9 cellular contexts compared by ENCODE assay signal in genomic region chr21:46320331-46320801, GRCh38. TPM values are rescaled to one million over a fixed set of nuclear protein-coding genes. Genes with fewer than 3 reads are reported as not detected.
A peak's percentile ranks its signal among the peaks of the same experiment; 100 is the strongest.
DNase-seq lines count a peak whose midpoint lies in the region; ATAC-seq and TF ChIP-seq lines count a peak whose summit lies in the region.
"Had no signal": no experiment of that assay in that cellular context is flagged by ENCODE, and none has a peak within 500 bp of the region (broad histone marks: within the 10 kb centered on the region; RNA-seq: fewer than 3 reads in every experiment).

No MANE protein-coding gene starts in this region.

- H3K27me3 Mint-ChIP-seq in activated CD4-positive, alpha-beta T cell treated with anti-CD3 and anti-CD28 coated beads, Interleukin-2, amount 10 ng/mL, durations not matched to agents 24 days and 14 days: no peaks in the 10 kb centered on the region
- peaks cover 3% of the 10 kb centered on the region for H3K27me3 Mint-ChIP-seq in nephron progenitor cell (ENCODE audit: low read depth, poor library complexity)

- DNase-seq in activated CD4-positive, alpha-beta T cell treated with anti-CD3 and anti-CD28 coated beads, Interleukin-2, amount 10 ng/mL, durations not matched to agents 24 days and 14 days: no peak
- DNase-seq in activated CD4-positive, alpha-beta T cell treated with anti-CD3 and anti-CD28 coated beads, Interleukin-2, amount 50 U/mL, for 48 hours: no peak
- DNase-seq in SK-N-DZ (ENCODE audit: low spot score): peak; percentile 37
- no peak for DNase-seq in nephron progenitor cell
- no peak for DNase-seq in NCI-H1436 treated with DMSO at 0.1 percent for 48 hours (lab: John Stamatoyannopoulos, UW)
- DNase-seq: esophagus squamous epithelium, left ventricle myocardium superior, NCI-H1092 had no signal

- H3K4me3 Mint-ChIP-seq in activated CD4-positive, alpha-beta T cell treated with anti-CD3 and anti-CD28 coated beads, Interleukin-2, amount 10 ng/mL, durations not matched to agents 24 days and 14 days: peak overlapping the region; percentile 63
- peak overlapping the region; percentile 72 for H3K4me3 Mint-ChIP-seq in nephron progenitor cell

- H3K27ac Mint-ChIP-seq in activated CD4-positive, alpha-beta T cell treated with anti-CD3 and anti-CD28 coated beads, Interleukin-2, amount 10 ng/mL, durations not matched to agents 24 days and 14 days: peak overlapping the region; percentile 60
- no peak overlapping the region for H3K27ac Mint-ChIP-seq in nephron progenitor cell

- intact Hi-C loops in activated CD4-positive, alpha-beta T cell treated with anti-CD3 and anti-CD28 coated beads, Interleukin-2, amount 10 ng/mL, durations not matched to agents 24 days and 14 days (cut with micrococcal nuclease): loop anchor here (5.0 kb wide), 3 partner anchors 47 to 503 kb away; no protein-coding TSS in a partner anchor

- H3K36me3 Mint-ChIP-seq in activated CD4-positive, alpha-beta T cell treated with anti-CD3 and anti-CD28 coated beads, Interleukin-2, amount 10 ng/mL, durations not matched to agents 24 days and 14 days (ENCODE audit: low read depth): peaks cover 22% of the 10 kb centered on the region
- peaks cover 12% of the 10 kb centered on the region for H3K36me3 Mint-ChIP-seq in nephron progenitor cell (ENCODE audit: low read depth)

- TF ChIP-seq CTCF in nephron progenitor cell (IDR thresholded peaks at IDR 0.05): no peak

- peaks cover 20% of the 10 kb centered on the region for H3K4me1 Mint-ChIP-seq in activated CD4-positive, alpha-beta T cell treated with anti-CD3 and anti-CD28 coated beads, Interleukin-2, amount 10 ng/mL, durations not matched to agents 24 days and 14 days
- H3K4me1 Mint-ChIP-seq in nephron progenitor cell: peaks cover 39% of the 10 kb centered on the region

- ATAC-seq in HG02759 (IDR thresholded peaks at IDR 0.05; ENCODE audit: unreplicated experiment): no peak
- ATAC-seq: left ventricle myocardium superior had no signal

- no peaks in the 10 kb centered on the region for H3K9me3 Mint-ChIP-seq in activated CD4-positive, alpha-beta T cell treated with anti-CD3 and anti-CD28 coated beads, Interleukin-2, amount 10 ng/mL, durations not matched to agents 24 days and 14 days
- no peaks in the 10 kb centered on the region for H3K9me3 Mint-ChIP-seq in nephron progenitor cell

RNA-seq across cellular contexts. Expression of gene C21orf58, which starts 3.3 kb away (rescaled TPM):
- total RNA-seq in activated CD4-positive, alpha-beta T cell treated with anti-CD3 and anti-CD28 coated beads, Interleukin-2, amount 10 ng/mL, durations not matched to agents 24 days and 14 days: 28.4 and 33.4 TPM in 2 replicates
- 30.6 and 33.3 TPM in 2 replicates for polyA plus RNA-seq in SK-N-DZ (2014; cell fraction: cytosol; rRNA removed)
- 70.5 and 84.6 TPM in 2 replicates for polyA plus RNA-seq in SK-N-DZ (2014; cell fraction: nucleus; rRNA removed)

RNA-seq across cellular contexts. Expression of gene PCNT, which starts 3.6 kb away (rescaled TPM):
- 52.0 and 61.2 TPM in 2 replicates for total RNA-seq in activated CD4-positive, alpha-beta T cell treated with anti-CD3 and anti-CD28 coated beads, Interleukin-2, amount 10 ng/mL, durations not matched to agents 24 days and 14 days
- polyA plus RNA-seq in SK-N-DZ (2014; cell fraction: cytosol; rRNA removed): 23.5 and 30.3 TPM in 2 replicates
- 161 and 181 TPM in 2 replicates for polyA plus RNA-seq in SK-N-DZ (2014; cell fraction: nucleus; rRNA removed)

RNA-seq across cellular contexts. Expression of gene YBEY, which starts 34.2 kb away (rescaled TPM):
- 16.2 and 18.2 TPM in 2 replicates for total RNA-seq in activated CD4-positive, alpha-beta T cell treated with anti-CD3 and anti-CD28 coated beads, Interleukin-2, amount 10 ng/mL, durations not matched to agents 24 days and 14 days
- 31.7 and 37.6 TPM in 2 replicates for polyA plus RNA-seq in SK-N-DZ (2014; cell fraction: cytosol; rRNA removed)
- polyA plus RNA-seq in SK-N-DZ (2014; cell fraction: nucleus; rRNA removed): 22.1 and 30.0 TPM in 2 replicates

RNA-seq across cellular contexts. Expression of gene MCM3AP, which starts 35.0 kb away (rescaled TPM):
- 129 and 138 TPM in 2 replicates for total RNA-seq in activated CD4-positive, alpha-beta T cell treated with anti-CD3 and anti-CD28 coated beads, Interleukin-2, amount 10 ng/mL, durations not matched to agents 24 days and 14 days
- polyA plus RNA-seq in SK-N-DZ (2014; cell fraction: cytosol; rRNA removed): 56.0 and 66.0 TPM in 2 replicates
- polyA plus RNA-seq in SK-N-DZ (2014; cell fraction: nucleus; rRNA removed): 98.8 and 146 TPM in 2 replicates
